Comparison of ENCODE assay signal across 16 cellular contexts in the genomic region with DNA sequence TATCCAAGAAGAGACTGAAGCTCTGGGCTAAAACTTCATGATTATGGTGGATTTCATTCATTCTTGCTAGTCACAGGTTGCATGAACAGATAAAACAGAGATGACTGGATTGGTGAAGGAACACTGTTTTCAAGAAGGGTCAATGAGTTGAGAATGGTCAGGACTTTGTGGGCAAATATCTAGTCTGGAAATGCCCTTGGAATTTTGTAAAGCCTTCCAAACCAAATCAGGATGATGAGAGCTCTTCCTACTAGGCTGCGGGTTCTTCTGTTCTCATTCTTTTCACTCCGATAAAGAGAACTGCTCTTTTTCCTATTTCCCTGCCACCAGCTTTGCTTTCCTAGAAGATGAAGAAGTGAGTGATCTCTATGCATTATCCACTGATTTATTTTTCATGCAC.
A peak's percentile ranks its signal among the peaks of the same experiment; 100 is the strongest.
DNase-seq lines count a peak whose midpoint lies in the region; ATAC-seq and TF ChIP-seq lines count a peak whose summit lies in the region.
"Had no signal": no experiment of that assay in that cellular context is flagged by ENCODE, and none has a peak within 500 bp of the region (broad histone marks: within the 10 kb centered on the region; RNA-seq: fewer than 3 reads in every experiment).

No MANE protein-coding gene starts in this region.

- peaks cover 0 to 4% of the 10 kb centered on the region in 2 donors for H3K9me3 Mint-ChIP-seq in activated naive CD4-positive, alpha-beta T cell treated with anti-CD3 and anti-CD28 coated beads, Interleukin-2, amount 50 U/mL, for 72 hours
- peaks cover 1% of the 10 kb centered on the region for H3K9me3 Mint-ChIP-seq in glutamatergic neuron (ENCODE audit: unreplicated experiment)

- DNase-seq in left ventricle myocardium inferior (no peak), Right ventricle myocardium inferior (ENCODE audit: missing footprints) (no peak), uterus (no peak), glutamatergic neuron (no peak), AML-193 (lab: John Stamatoyannopoulos, UW) (no peak)
- DNase-seq in activated naive CD4-positive, alpha-beta T cell treated with anti-CD3 and anti-CD28 coated beads, Interleukin-2, amount 50 U/mL, for 72 hours (ENCODE audit: low spot score in 2 of 2): no peak
- DNase-seq: activated CD4-positive, CD25-positive, alpha-beta regulatory T cell treated with anti-CD3 and anti-CD28 coated beads, Interleukin-2, amount 50 U/mL, for 72 hours; DND-41; HCEC 1CT; KBM-7; NCI-H345; stimulated activated CD4-positive, alpha-beta T cell treated with anti-CD3 and anti-CD28 coated beads, Interleukin-12 subunit alpha, Interleukin-12 subunit beta, amount 100 ng/mL, for 4 hours had no signal

- H3K27me3 ChIP-seq in left ventricle myocardium inferior (ENCODE audit: low read depth) (no peaks in the 10 kb centered on the region), layer of hippocampus (ENCODE audit: control insufficient read depth, insufficient read depth, low read length) (no peaks in the 10 kb centered on the region), uterus (no peaks in the 10 kb centered on the region)
- H3K27me3 ChIP-seq: BLaER1 treated with 17β-estradiol and CSF1 and Interleukin-3, amounts not matched to agents 10 nM and 100 nM had no signal

- intact Hi-C loops in left ventricle myocardium inferior (cut with micrococcal nuclease) (no loop called here), Right ventricle myocardium inferior (cut with DNase I) (no loop called here), uterus (cut with DNase I; ENCODE audit: low total_unique reads) (no loop called here)

- H3K4me1 ChIP-seq in left ventricle myocardium inferior (peaks cover 88% of the 10 kb centered on the region), uterus (peaks cover 8 to 21% of the 10 kb centered on the region in 2 donors)

- H3K4me3 ChIP-seq in left ventricle myocardium inferior (no peak overlapping the region), uterus (no peak overlapping the region)
- H3K4me3 ChIP-seq: BLaER1 treated with 17β-estradiol and CSF1 and Interleukin-3, amounts not matched to agents 10 nM and 100 nM had no signal

- no peak for TF ChIP-seq POLR2A in uterus (IDR thresholded peaks at IDR 0.05)

- H3K27ac ChIP-seq in left ventricle myocardium inferior (replicated peaks): peak overlapping the region; percentile 21
- peak overlapping the region; percentile 63 for H3K27ac ChIP-seq in layer of hippocampus (ENCODE audit: low read depth, low read length)
- H3K27ac ChIP-seq in uterus: peak overlapping the region; percentile 64 to 89
- H3K27ac ChIP-seq: BLaER1 treated with 17β-estradiol and CSF1 and Interleukin-3, amounts not matched to agents 10 nM and 100 nM had no signal

- H3K27me3 Mint-ChIP-seq in glutamatergic neuron (ENCODE audit: unreplicated experiment): peaks cover 3% of the 10 kb centered on the region
- H3K27me3 Mint-ChIP-seq: progenitor cell of endocrine pancreas had no signal

- no peak overlapping the region for H3K4me3 Mint-ChIP-seq in glutamatergic neuron (ENCODE audit: unreplicated experiment)

- peak overlapping the region; percentile 83 to 84 for H3K27ac Mint-ChIP-seq in activated naive CD4-positive, alpha-beta T cell treated with anti-CD3 and anti-CD28 coated beads, Interleukin-2, amount 50 U/mL, for 72 hours
- H3K27ac Mint-ChIP-seq in glutamatergic neuron (ENCODE audit: unreplicated experiment): no peak overlapping the region
- H3K27ac Mint-ChIP-seq: progenitor cell of endocrine pancreas had no signal

- TF ChIP-seq CTCF in left ventricle myocardium inferior (IDR thresholded peaks at IDR 0.05; ENCODE audit: borderline replicate concordance) (no peak), uterus (IDR thresholded peaks at IDR 0.05) (no peak), glutamatergic neuron (IDR thresholded peaks at IDR 0.05; ENCODE audit: partially characterized antibody, unreplicated experiment) (no peak)

- ATAC-seq in Right ventricle myocardium inferior (no peak), HG03280 (IDR thresholded peaks at IDR 0.05; ENCODE audit: unreplicated experiment) (no peak)
- no peak for ATAC-seq in activated naive CD4-positive, alpha-beta T cell treated with anti-CD3 and anti-CD28 coated beads, Interleukin-2, amount 50 U/mL, for 72 hours

- H3K36me3 Mint-ChIP-seq in activated naive CD4-positive, alpha-beta T cell treated with anti-CD3 and anti-CD28 coated beads, Interleukin-2, amount 50 U/mL, for 72 hours: peaks cover 57 to 97% of the 10 kb centered on the region in 2 donors
- H3K36me3 Mint-ChIP-seq in glutamatergic neuron (ENCODE audit: unreplicated experiment): no peaks in the 10 kb centered on the region

- H3K36me3 ChIP-seq in left ventricle myocardium inferior: peaks cover 37% of the 10 kb centered on the region
- H3K36me3 ChIP-seq in uterus: no peaks in the 10 kb centered on the region

- no peaks in the 10 kb centered on the region for H3K9me3 ChIP-seq in left ventricle myocardium inferior (replicated peaks)
- H3K9me3 ChIP-seq in uterus: no peaks in the 10 kb centered on the region

- H3K4me1 Mint-ChIP-seq in glutamatergic neuron (ENCODE audit: low read depth, unreplicated experiment): peaks cover 6% of the 10 kb centered on the region

Comparison
In these comparisons a context has a peak if more than half of its experiments do, and no peak if none do; other contexts are left out.
1. H3K27ac ChIP-seq: peak in every context shown above with its lines; median percentile 76 in uterus; 63 in layer of hippocampus; 21 in left ventricle myocardium inferior.